In the genomic region with DNA sequence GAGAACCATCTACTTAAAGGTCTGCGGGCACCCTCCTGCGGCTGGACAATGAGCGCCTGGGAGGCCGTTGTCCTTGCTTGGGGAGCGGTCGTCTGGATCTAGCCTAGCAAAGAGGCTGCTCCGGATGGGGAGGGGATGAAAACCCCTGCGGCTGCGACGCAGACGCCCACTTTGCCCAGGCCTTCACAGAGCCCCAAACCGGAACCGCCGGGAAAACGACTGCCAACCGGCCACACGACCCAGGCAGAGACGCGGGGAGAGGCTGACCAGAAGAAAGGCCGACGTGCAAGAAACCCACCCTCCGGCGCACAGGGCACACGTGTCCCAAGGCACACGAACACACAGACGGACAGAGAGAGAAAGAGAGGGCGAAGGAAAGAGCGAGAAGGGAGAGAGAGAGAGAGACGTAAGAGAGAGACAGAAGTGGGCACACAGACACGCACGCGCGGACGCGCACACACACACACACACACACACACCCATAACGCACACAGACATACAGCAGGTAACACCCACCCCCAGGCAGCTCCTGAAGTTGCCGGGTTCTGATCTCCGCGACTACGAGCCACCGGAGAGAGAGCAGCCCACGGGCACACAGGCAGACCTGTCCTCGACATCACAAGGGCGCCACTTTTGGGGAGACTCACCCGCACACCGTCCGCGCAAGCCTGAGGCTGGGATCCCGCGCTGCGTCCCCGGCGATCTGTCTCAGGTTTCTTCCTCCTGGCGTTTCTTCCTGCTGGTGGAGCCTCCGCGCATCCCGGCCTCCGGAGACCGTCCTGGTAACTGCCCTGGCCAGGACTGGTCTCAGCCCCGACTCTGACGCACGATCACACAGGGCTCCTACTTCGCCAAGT, we compare ENCODE assay signal across 8 cellular contexts.
DNase-seq lines count a peak whose midpoint lies in the region; ATAC-seq, FAIRE-seq and TF ChIP-seq lines count a peak whose summit lies in the region.
"Not testable (repeated sequence)": the region's sequence is repeated elsewhere in the genome, so short reads cannot be mapped to it uniquely, and the experiment has no call there.

No MANE protein-coding gene starts in this region.

- H3K4me3 ChIP-seq in CD8-positive, alpha-beta memory T cell (ENCODE audit: low read length); astrocyte (ENCODE audit: insufficient read depth, low read depth, low read length); kidney (ENCODE audit: low read length in 2 of 2): not testable (repeated sequence)
- H3K4me3 ChIP-seq in Jurkat, Clone E6-1 (ENCODE audit: low read length), result peak overlapping the region; percentile 65
- peak overlapping the region; percentile 12 to 41 (median 20) for H3K4me3 ChIP-seq in esophagus muscularis mucosa
- H3K4me3 ChIP-seq in thoracic aorta, result peak overlapping the region; percentile 47

- intact Hi-C loops in esophagus muscularis mucosa (cut with DNase I); kidney (cut with DNase I); posterior vena cava (cut with DNase I): not testable (repeated sequence)

- not testable (repeated sequence) for H3K27me3 ChIP-seq in CD8-positive, alpha-beta memory T cell (ENCODE audit: insufficient read depth, low read length, poor library complexity, severe bottlenecking); astrocyte (ENCODE audit: insufficient read depth, low read length); esophagus muscularis mucosa; thoracic aorta (replicated peaks; ENCODE audit: insufficient read depth)

- not testable (repeated sequence) for H3K79me2 ChIP-seq in astrocyte (ENCODE audit: insufficient read depth, low read length)

- H3K9me3 ChIP-seq in CD8-positive, alpha-beta memory T cell (ENCODE audit: low read length); astrocyte (ENCODE audit: insufficient read depth, low read depth, low read length); kidney (ENCODE audit: control insufficient read depth in 1 of 2, low read length in 2 of 2); thoracic aorta: not testable (repeated sequence)
- peaks cover 0 to 21% (median 8%) of the 10 kb centered on the region in 4 donors for H3K9me3 ChIP-seq in esophagus muscularis mucosa

- H2AFZ ChIP-seq in astrocyte (ENCODE audit: low read depth, low read length), result not testable (repeated sequence)

- TF ChIP-seq POLR2A in esophagus muscularis mucosa (IDR thresholded peaks at IDR 0.05; ENCODE audit: low read depth), result not testable (repeated sequence)

- not testable (repeated sequence) for H3K27me3 Mint-ChIP-seq in CD8-positive, alpha-beta memory T cell; activated CD8-positive, alpha-beta memory T cell treated with anti-CD3 and anti-CD28 coated beads, Interleukin-2, amount 10 ng/mL, durations not matched to agents 7 days and 5 days; astrocyte (ENCODE audit: low read depth, unreplicated experiment)

- not testable (repeated sequence) for H3K36me3 Mint-ChIP-seq in CD8-positive, alpha-beta memory T cell; activated CD8-positive, alpha-beta memory T cell treated with anti-CD3 and anti-CD28 coated beads, Interleukin-2, amount 10 ng/mL, durations not matched to agents 7 days and 5 days; astrocyte (ENCODE audit: low read depth, unreplicated experiment)

- H3K27ac Mint-ChIP-seq in CD8-positive, alpha-beta memory T cell, result peak overlapping the region in 1 of 8 donors; percentile 61
- not testable (repeated sequence) for H3K27ac Mint-ChIP-seq in activated CD8-positive, alpha-beta memory T cell treated with anti-CD3 and anti-CD28 coated beads, Interleukin-2, amount 10 ng/mL, durations not matched to agents 7 days and 5 days; astrocyte (ENCODE audit: unreplicated experiment)

- not testable (repeated sequence) for H3K9ac ChIP-seq in astrocyte (ENCODE audit: low read length); kidney (ENCODE audit: low read length in 2 of 2)

- TF ChIP-seq CTCF in astrocyte (IDR thresholded peaks at IDR 0.05; ENCODE audit: insufficient read depth, low read depth, low read length); esophagus muscularis mucosa (IDR thresholded peaks at IDR 0.05); kidney (IDR thresholded peaks at IDR 0.05; ENCODE audit: borderline replicate concordance, extremely low read depth, insufficient read depth); thoracic aorta (IDR thresholded peaks at IDR 0.05): not testable (repeated sequence)

- TF ChIP-seq EP300 in esophagus muscularis mucosa (IDR thresholded peaks at IDR 0.05), result not testable (repeated sequence)

- H3K4me3 Mint-ChIP-seq in CD8-positive, alpha-beta memory T cell, result peak overlapping the region in 5 of 7 donors; percentile 49 to 76 (median 74)
- peak overlapping the region; percentile 61 for H3K4me3 Mint-ChIP-seq in activated CD8-positive, alpha-beta memory T cell treated with anti-CD3 and anti-CD28 coated beads, Interleukin-2, amount 10 ng/mL, durations not matched to agents 7 days and 5 days
- not testable (repeated sequence) for H3K4me3 Mint-ChIP-seq in astrocyte (ENCODE audit: unreplicated experiment)

- not testable (repeated sequence) for H3K4me1 ChIP-seq in CD8-positive, alpha-beta memory T cell (ENCODE audit: insufficient read depth, low read length); astrocyte (ENCODE audit: insufficient read depth, low read length); esophagus muscularis mucosa; kidney (ENCODE audit: control insufficient read depth in 1 of 2, insufficient read depth in 1 of 2, low read depth in 1 of 2, low read length in 2 of 2); thoracic aorta (ENCODE audit: control insufficient read depth in 1 of 2, low read depth in 2 of 2)

- not testable (repeated sequence) for H3K4me1 Mint-ChIP-seq in CD8-positive, alpha-beta memory T cell; activated CD8-positive, alpha-beta memory T cell treated with anti-CD3 and anti-CD28 coated beads, Interleukin-2, amount 10 ng/mL, durations not matched to agents 7 days and 5 days; astrocyte (ENCODE audit: low read depth, unreplicated experiment)

- peaks cover 0 to 28% (median 15%) of the 10 kb centered on the region in 5 donors for H3K9me3 Mint-ChIP-seq in CD8-positive, alpha-beta memory T cell
- H3K9me3 Mint-ChIP-seq in activated CD8-positive, alpha-beta memory T cell treated with anti-CD3 and anti-CD28 coated beads, Interleukin-2, amount 10 ng/mL, durations not matched to agents 7 days and 5 days (ENCODE audit: low read depth), result not testable (repeated sequence)
- H3K9me3 Mint-ChIP-seq in astrocyte (ENCODE audit: unreplicated experiment), result peaks cover 13% of the 10 kb centered on the region

- H3K36me3 ChIP-seq in CD8-positive, alpha-beta memory T cell (ENCODE audit: insufficient read depth, low read length); astrocyte (ENCODE audit: insufficient read depth, low read length); esophagus muscularis mucosa; kidney (ENCODE audit: control insufficient read depth in 1 of 2, insufficient read depth in 2 of 2, low read length in 2 of 2); thoracic aorta: not testable (repeated sequence)

- not testable (repeated sequence) for ATAC-seq in activated CD8-positive, alpha-beta memory T cell treated with anti-CD3 and anti-CD28 coated beads, Interleukin-2, amount 10 ng/mL, durations not matched to agents 7 days and 5 days; thoracic aorta (ENCODE audit: insufficient number of reproducible peaks, low FRiP score, low read depth)

- H3K4me2 ChIP-seq in astrocyte (ENCODE audit: low read length), result not testable (repeated sequence)

- not testable (repeated sequence) for FAIRE-seq in astrocyte (lab: Jason Lieb, UNC); kidney (lab: Jason Lieb, UNC)

- H4K20me1 ChIP-seq in astrocyte (ENCODE audit: insufficient read depth, low read length), result not testable (repeated sequence)

- peak in 1 of 5 donors; percentile 3 for DNase-seq in CD8-positive, alpha-beta memory T cell
- peak; percentile 10 for DNase-seq in Jurkat, Clone E6-1 (ENCODE audit: low read depth, low spot score)
- not testable (repeated sequence) for DNase-seq in activated CD8-positive, alpha-beta memory T cell treated with anti-CD3 and anti-CD28 coated beads, Interleukin-2, amount 10 ng/mL, durations not matched to agents 7 days and 5 days; esophagus muscularis mucosa (ENCODE audit: extremely low spot score); thoracic aorta (ENCODE audit: low spot score)
- DNase-seq in astrocyte (ENCODE audit: low read depth), result peak; percentile 2
- DNase-seq in kidney, result peak; percentile 43
- DNase-seq in posterior vena cava (ENCODE audit: low spot score), result peak; percentile 72

- H3K27ac ChIP-seq in CD8-positive, alpha-beta memory T cell (ENCODE audit: low read depth, low read length); astrocyte (ENCODE audit: low read depth, low read length); kidney (ENCODE audit: low read depth in 2 of 2, low read length in 2 of 2); thoracic aorta: not testable (repeated sequence)
- H3K27ac ChIP-seq in esophagus muscularis mucosa (replicated peaks in 1 of 4), result peak overlapping the region in 1 of 4 donors; percentile 28

- CTCF ChIA-PET in CD8-positive, alpha-beta memory T cell (lab: Charles Lee); activated CD8-positive, alpha-beta memory T cell treated with anti-CD3 and anti-CD28 coated beads, Interleukin-2, amount 10 ng/mL, durations not matched to agents 7 days and 5 days (lab: Charles Lee): not testable (repeated sequence)

- POLR2A ChIA-PET in CD8-positive, alpha-beta memory T cell (lab: Charles Lee), result not testable (repeated sequence)

- WGBS in esophagus muscularis mucosa, result 87% methylated on average over 51 of the region's 63 CpGs
